In the genomic region with DNA sequence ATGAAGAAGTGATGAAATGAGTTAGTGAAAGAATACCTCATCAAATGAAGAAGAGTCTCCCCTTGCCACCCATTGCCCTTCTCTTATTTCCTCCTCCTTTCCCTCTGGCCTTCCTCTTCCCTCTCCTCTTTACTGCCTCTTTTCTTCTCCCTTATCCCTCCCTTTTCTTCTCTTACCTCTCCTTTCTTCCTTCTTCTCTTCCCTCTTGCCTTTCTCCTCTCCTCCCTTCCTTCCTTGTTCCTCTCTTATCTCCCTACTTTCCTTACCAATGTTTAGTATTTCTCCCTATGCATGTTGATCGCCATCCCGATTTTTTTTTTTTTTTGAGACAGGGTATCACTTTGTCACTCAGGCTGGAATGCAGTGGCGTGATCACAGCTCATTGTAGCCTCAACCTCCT, we compare ENCODE assay signal across 20 cellular contexts. TPM values are rescaled to one million over a fixed set of nuclear protein-coding genes. Genes with fewer than 3 reads are reported as not detected.
DNase-seq lines count a peak whose midpoint lies in the region; ATAC-seq, FAIRE-seq and TF ChIP-seq lines count a peak whose summit lies in the region.
"Had no signal": no experiment of that assay in that cellular context is flagged by ENCODE, and none has a peak within 500 bp of the region (broad histone marks: within the 10 kb centered on the region; RNA-seq: fewer than 3 reads in every experiment).

No MANE protein-coding gene starts in this region.

- CTCF ChIA-PET in HEK293 (lab: Yijun Ruan, JAX) (interaction anchor here (0.7 kb wide), 1 partner anchor 102 kb away, joined by 3 read pairs; no protein-coding TSS in a partner anchor), K562 (lab: Yijun Ruan, JAX; ENCODE audit: low intra/inter-chr PET ratio) (no interaction called here)

- H3K4me3 Mint-ChIP-seq in HFFc6, result no peak overlapping the region

- intact Hi-C loops in K562 (cut with micrococcal nuclease), result no loop called here

- TF ChIP-seq RAD21 in K562 (CRISPR knock-in tag; conservative IDR thresholded peaks at IDR 0.05 in 1 of 2, IDR thresholded peaks at IDR 0.05 in 1 of 2), result no peak

- H3K9ac ChIP-seq in K562 (ENCODE audit: insufficient read depth in 1 of 2, low read depth in 2 of 2, low read length in 2 of 2), result no peak overlapping the region

- 0% methylated on average over 3 of the region's 3 CpGs for WGBS in K562 (ENCODE audit: insufficient coverage, low coverage, missing lambda C conversion rate)

- in situ Hi-C loops in K562 (cut with MboI), result no loop called here

- TF ChIP-seq POLR2A in K562 (conservative IDR thresholded peaks at IDR 0.05), result no peak

- no peak for TF ChIP-seq EP300 in K562 (IDR thresholded peaks at IDR 0.05; ENCODE audit: low read length)

- no peak overlapping the region for H3K27ac Mint-ChIP-seq in HFFc6
- H3K27ac Mint-ChIP-seq: CD4-positive, alpha-beta memory T cell had no signal

- no TSS peak for BruUV-seq in K562 (replicated peaks; lab: Mats Ljungman, UMichigan)

- no peaks in the 10 kb centered on the region for H3K36me3 ChIP-seq in HEK293 (ENCODE audit: control insufficient read depth in 2 of 2, insufficient read depth in 1 of 2, low read length in 2 of 2)
- no peaks in the 10 kb centered on the region for H3K36me3 ChIP-seq in K562 (ENCODE audit: control insufficient read depth, insufficient read depth, low read length)
- no peaks in the 10 kb centered on the region for H3K36me3 ChIP-seq in muscle layer of duodenum (ENCODE audit: control insufficient read depth in 1 of 2, insufficient read depth in 2 of 2, low read length in 2 of 2)
- H3K36me3 ChIP-seq: HAP-1 had no signal

- peak in 1 of 4 experiments; percentile 0 for DNase-seq in K562 (ENCODE audit: extremely low read depth in 1 of 4, low spot score in 3 of 4)
- no peak for DNase-seq in HFFc6
- DNase-seq in putamen (ENCODE audit: low spot score), result no peak
- DNase-seq: C1 segment of cervical spinal cord; CD4-positive, alpha-beta memory T cell; DMS 273 treated with DMSO at 0.1 percent for 48 hours; DMS79; EL; GDM1; GOT3 had no signal

- H3K4me1 Mint-ChIP-seq in HFFc6 (ENCODE audit: low read depth), result peaks cover 6% of the 10 kb centered on the region
- H3K4me1 Mint-ChIP-seq: CD4-positive, alpha-beta memory T cell had no signal

- TF ChIP-seq CTCF in HEK293 (tag by site-specific recombination; IDR thresholded peaks at IDR 0.05), result no peak
- no peak for TF ChIP-seq CTCF in K562 (IDR thresholded peaks at IDR 0.05 in 2 of 3, conservative IDR thresholded peaks at IDR 0.05 in 1 of 3; ENCODE audit: insufficient read depth in 2 of 3, low read depth in 1 of 3, low read length in 3 of 3)
- no peak for TF ChIP-seq CTCF in HFFc6 (IDR thresholded peaks at IDR 0.05)

- H3K79me2 ChIP-seq in K562 (ENCODE audit: control insufficient read depth, insufficient read depth, low read length), result no peaks in the 10 kb centered on the region

- H3K36me3 Mint-ChIP-seq in HFFc6 (ENCODE audit: low read depth), result no peaks in the 10 kb centered on the region
- H3K36me3 Mint-ChIP-seq: CD4-positive, alpha-beta memory T cell had no signal

- H3K9me3 ChIP-seq in HEK293 (ENCODE audit: control insufficient read depth, insufficient read depth, low read depth, low read length), result no peaks in the 10 kb centered on the region
- H3K9me3 ChIP-seq in K562 (replicated peaks; ENCODE audit: control insufficient read depth, insufficient read depth, low read depth, low read length), result no peaks in the 10 kb centered on the region
- H3K9me3 ChIP-seq in muscle layer of duodenum (ENCODE audit: control insufficient read depth in 1 of 2, low read length in 2 of 2), result no peaks in the 10 kb centered on the region
- H3K9me3 ChIP-seq: HAP-1 had no signal

- no peaks in the 10 kb centered on the region for H3K9me1 ChIP-seq in K562 (ENCODE audit: control insufficient read depth, insufficient read depth, low read length)

- FAIRE-seq in K562 (lab: Jason Lieb, UNC), result no peak
- FAIRE-seq: D721Med, GM12878, H54 had no signal

- H3K27me3 ChIP-seq in K562 (ENCODE audit: control insufficient read depth in 2 of 2, insufficient read depth in 2 of 2, low read length in 2 of 2) (peaks cover 9 to 22% of the 10 kb centered on the region in 2 experiments), muscle layer of duodenum (ENCODE audit: low read depth, low read length) (no peaks in the 10 kb centered on the region)

- H3K27ac ChIP-seq in HEK293 (ENCODE audit: extremely low read depth, low read depth, low read length) (no peak overlapping the region), K562 (ENCODE audit: extremely low read depth, low read depth, low read length) (no peak overlapping the region), muscle layer of duodenum (ENCODE audit: low read length) (peak overlapping the region; percentile 26)

- POLR2A ChIA-PET in HEK293 (lab: Yijun Ruan, JAX), result interaction anchor here (0.5 kb wide), 1 partner anchor 243 kb away, joined by 5 read pairs; no protein-coding TSS in a partner anchor
- POLR2A ChIA-PET in K562 (lab: Yijun Ruan, JAX), result interaction anchor here (1.2 to 1.4 kb wide), 2 partner anchors 11 to 40 kb away, joined by 3 to 4 read pairs; no protein-coding TSS in a partner anchor

- no peaks in the 10 kb centered on the region for H3K9me3 Mint-ChIP-seq in HFFc6

- H3K4me1 ChIP-seq in HEK293 (ENCODE audit: control insufficient read depth, insufficient read depth, low read length) (no peaks in the 10 kb centered on the region), K562 (replicated peaks in 1 of 2; ENCODE audit: control insufficient read depth in 2 of 2, insufficient read depth in 2 of 2, low read length in 2 of 2) (no peaks in the 10 kb centered on the region), muscle layer of duodenum (ENCODE audit: control insufficient read depth in 1 of 2, insufficient read depth in 2 of 2, low read length in 2 of 2) (peaks cover 4 to 12% of the 10 kb centered on the region in 2 donors)
- H3K4me1 ChIP-seq: HAP-1 had no signal

- H3K4me2 ChIP-seq in K562 (ENCODE audit: insufficient read depth, low read length), result no peak overlapping the region

- no peaks in the 10 kb centered on the region for H4K20me1 ChIP-seq in K562 (replicated peaks; ENCODE audit: control insufficient read depth, insufficient read depth, low read length)

- H2AFZ ChIP-seq in K562 (ENCODE audit: low read depth, low read length), result no peak overlapping the region

- H3K4me3 ChIP-seq in HEK293 (ENCODE audit: low read depth, low read length) (no peak overlapping the region), K562 (no peak overlapping the region), muscle layer of duodenum (ENCODE audit: low read depth in 1 of 2, low read length in 2 of 2) (no peak overlapping the region)
- H3K4me3 ChIP-seq: GM12878, HAP-1 had no signal

- no peak for ATAC-seq in K562
- ATAC-seq in GM19395 (IDR thresholded peaks at IDR 0.05; ENCODE audit: unreplicated experiment), result no peak
- ATAC-seq: GM12878 had no signal

- H3K27me3 Mint-ChIP-seq in HFFc6 (ENCODE audit: insufficient read depth), result peaks cover 29% of the 10 kb centered on the region

TF ChIP-seq in HEK293, 187 proteins besides CTCF, POLR2A, EP300 and RAD21:
- TF ChIP-seq ZNF426 (tag by site-specific recombination; IDR thresholded peaks at IDR 0.05), result no peak
- peak; percentile 50 for TF ChIP-seq ZNF366 (tag by site-specific recombination; conservative IDR thresholded peaks at IDR 0.05)
TF ChIP-seq in HEK293: peak in this region for 1.

RNA-seq across cellular contexts. Expression of a gene that starts 8.8 kb away (rescaled TPM):
- not detected in 2 replicates for total RNA-seq in K562 (2011; cell fraction: chromatin; rRNA removed; ENCODE audit: low replicate concordance)
- not detected in 2 replicates for total RNA-seq in K562 (2011; cell fraction: nucleolus; rRNA removed)
- not detected in 2 replicates for total RNA-seq in K562 (2011; cell fraction: nucleoplasm; rRNA removed)
- not detected in 2 replicates for total RNA-seq in K562 (2014; rRNA removed)
- not detected in 2 replicates for total RNA-seq in K562 (2014; rRNA removed; fragmentation: Illumina TruSeq; extraction: Trizol)
- not detected in 2 replicates for total RNA-seq in K562 (2015; rRNA removed; fragmentation: Illumina TruSeq; extraction: Trizol)
- total RNA-seq in K562 (2021), result not detected in 2 replicates
- polyA plus RNA-seq in K562 (2011; rRNA removed), result 0.03 TPM in 1 of 2 replicates, not detected in the other
- 0.01 TPM in 1 of 2 replicates, not detected in the other for polyA plus RNA-seq in K562 (2011; cell fraction: cytosol; rRNA removed)
- 0.48 TPM in 1 of 2 replicates, not detected in the other for polyA plus RNA-seq in K562 (2011; cell fraction: nucleus; rRNA removed)
- polyA plus RNA-seq in K562 (2012), result 0.04 TPM in 1 of 2 replicates, not detected in the other
- not detected in 2 replicates for polyA plus RNA-seq in K562 (2014; fragmentation: Illumina TruSeq; extraction: Trizol)
- not detected for polyA plus RNA-seq in K562 (2014; fragmentation: Nextera tagmentation; extraction: Ambion mirVana)
- polyA plus RNA-seq in K562 (2014; rRNA removed), result not detected in 2 replicates
- 0.24 TPM in 1 of 2 replicates, not detected in the other for polyA minus RNA-seq in K562 (2011; rRNA and poly(A)+ RNA removed)
- polyA minus RNA-seq in K562 (2011; cell fraction: cytosol; rRNA and poly(A)+ RNA removed), result not detected in 2 replicates
- polyA minus RNA-seq in K562 (2011; cell fraction: nucleus; rRNA and poly(A)+ RNA removed), result 0.33 TPM in 1 of 2 replicates, not detected in the other
- total RNA-seq in HFFc6 (2021; fragmentation: NEBNext Ultra II Directional; extraction: Animal tissue kit (Norgen Biotek cat#: 25700)), result under 1 TPM in 1 of 6 experiments, not detected in 5; 0.09 TPM
- total RNA-seq: A172, A673 had no signal
- polyA plus RNA-seq: CD4-positive, alpha-beta memory T cell; GM12878 had no signal

RNA-seq across cellular contexts. Expression of a gene that starts 27.1 kb away (rescaled TPM):
- total RNA-seq in K562 (2011; cell fraction: chromatin; rRNA removed; ENCODE audit: low replicate concordance), result not detected in 2 replicates
- not detected in 2 replicates for total RNA-seq in K562 (2011; cell fraction: nucleolus; rRNA removed)
- total RNA-seq in K562 (2011; cell fraction: nucleoplasm; rRNA removed), result not detected in 2 replicates
- total RNA-seq in K562 (2014; rRNA removed) (not detected in 2 replicates), K562 (2014; rRNA removed; fragmentation: Illumina TruSeq; extraction: Trizol) (not detected in 2 replicates), K562 (2015; rRNA removed; fragmentation: Illumina TruSeq; extraction: Trizol) (not detected in 2 replicates), K562 (2021) (not detected in 2 replicates)
- polyA plus RNA-seq in K562 (2011; rRNA removed) (not detected in 2 replicates), K562 (2014; fragmentation: Illumina TruSeq; extraction: Trizol) (not detected in 2 replicates), K562 (2014; fragmentation: Nextera tagmentation; extraction: Ambion mirVana) (not detected), K562 (2014; rRNA removed) (not detected in 2 replicates)
- 0.04 TPM in 1 of 2 replicates, not detected in the other for polyA plus RNA-seq in K562 (2011; cell fraction: cytosol; rRNA removed)
- polyA plus RNA-seq in K562 (2011; cell fraction: nucleus; rRNA removed), result not detected in 2 replicates
- polyA plus RNA-seq in K562 (2012), result not detected in 2 replicates
- not detected in 2 replicates for polyA minus RNA-seq in K562 (2011; rRNA and poly(A)+ RNA removed)
- polyA minus RNA-seq in K562 (2011; cell fraction: cytosol; rRNA and poly(A)+ RNA removed), result not detected in 2 replicates
- polyA minus RNA-seq in K562 (2011; cell fraction: nucleus; rRNA and poly(A)+ RNA removed), result not detected in 2 replicates
- total RNA-seq in HFFc6 (2021; fragmentation: NEBNext Ultra II Directional; extraction: Animal tissue kit (Norgen Biotek cat#: 25700)), result not detected
- total RNA-seq: A172; A673; CD4-positive, alpha-beta memory T cell had no signal
- polyA plus RNA-seq: BJ; CD4-positive, alpha-beta memory T cell had no signal
